In genomic region chr6:42396720-42397119, GRCh38 we compare ENCODE assay signal across 19 cellular contexts. TPM values are rescaled to one million over a fixed set of nuclear protein-coding genes. Genes with fewer than 3 reads are reported as not detected.
DNase-seq lines count a peak whose midpoint lies in the region; ATAC-seq and TF ChIP-seq lines count a peak whose summit lies in the region.
"Had no signal": no experiment of that assay in that cellular context is flagged by ENCODE, and none has a peak within 500 bp of the region (broad histone marks: within the 10 kb centered on the region; RNA-seq: fewer than 3 reads in every experiment).

No MANE protein-coding gene starts in this region.

- no peak overlapping the region for H3K4me3 Mint-ChIP-seq in stimulated activated memory B cell treated with anti-CD40 and anti-IgM and Interleukin-4, amounts not matched to agents 10 μg/mL and 1 μg/mL and 100 μg/mL, for 72 hours
- no peak overlapping the region for H3K4me3 Mint-ChIP-seq in immature natural killer cell

- no peak overlapping the region for H3K4me3 ChIP-seq in NB4 (ENCODE audit: low read depth, low read length)
- no peak overlapping the region for H3K4me3 ChIP-seq in choroid plexus epithelial cell (ENCODE audit: low read depth, low read length)
- H3K4me3 ChIP-seq: body of pancreas, lung, thoracic aorta had no signal

- TF ChIP-seq CTCF in NB4 (IDR thresholded peaks at IDR 0.05; ENCODE audit: low read depth, low read length), result peak; percentile 40
- TF ChIP-seq CTCF in choroid plexus epithelial cell (conservative IDR thresholded peaks at IDR 0.05; ENCODE audit: low read depth, low read length), result peak; percentile 8

- no peak for TF ChIP-seq POLR2A in NB4 (IDR thresholded peaks at IDR 0.05; ENCODE audit: extremely low read depth, insufficient read length)

- H3K4me1 Mint-ChIP-seq in stimulated activated memory B cell treated with anti-CD40 and anti-IgM and Interleukin-4, amounts not matched to agents 10 μg/mL and 1 μg/mL and 100 μg/mL, for 72 hours, result peaks cover 27% of the 10 kb centered on the region
- peaks cover 54 to 80% of the 10 kb centered on the region in 2 donors for H3K4me1 Mint-ChIP-seq in immature natural killer cell

- H3K9me3 Mint-ChIP-seq in stimulated activated memory B cell treated with anti-CD40 and anti-IgM and Interleukin-4, amounts not matched to agents 10 μg/mL and 1 μg/mL and 100 μg/mL, for 72 hours, result no peaks in the 10 kb centered on the region
- no peaks in the 10 kb centered on the region for H3K9me3 Mint-ChIP-seq in immature natural killer cell

- no peaks in the 10 kb centered on the region for H3K27me3 Mint-ChIP-seq in stimulated activated memory B cell treated with anti-CD40 and anti-IgM and Interleukin-4, amounts not matched to agents 10 μg/mL and 1 μg/mL and 100 μg/mL, for 72 hours
- peaks cover 0 to 2% (median 0%) of the 10 kb centered on the region in 3 donors for H3K27me3 Mint-ChIP-seq in immature natural killer cell (ENCODE audit: low read depth in 3 of 3)

- DNase-seq in activated effector memory CD4-positive, alpha-beta T cell treated with anti-CD3 and anti-CD28 coated beads, Interleukin-2, amount 50 U/mL, for 16 hours, result peak; percentile 63
- no peak for DNase-seq in activated effector memory CD4-positive, alpha-beta T cell treated with Interleukin-2 at 50 U/mL for 16 hours
- DNase-seq in NB4 (ENCODE audit: low read depth) (peak; percentile 36), choroid plexus epithelial cell (ENCODE audit: low read depth) (no peak), D341Med (ENCODE audit: low spot score) (no peak), glomerular visceral epithelial cell (ENCODE audit: extremely low spot score) (no peak), immature natural killer cell (no peak)
- DNase-seq: activated gamma-delta T cell, body of pancreas, GF-D8, NCI-H2029 treated with DMSO at 0.1 percent for 48 hours, NCI-H526 treated with DMSO at 0.1 percent for 48 hours, retina, RPMI8226, T-helper 1 cell had no signal

- H3K36me3 Mint-ChIP-seq in stimulated activated memory B cell treated with anti-CD40 and anti-IgM and Interleukin-4, amounts not matched to agents 10 μg/mL and 1 μg/mL and 100 μg/mL, for 72 hours, result no peaks in the 10 kb centered on the region
- peaks cover 0 to 4% (median 0%) of the 10 kb centered on the region in 3 donors for H3K36me3 Mint-ChIP-seq in immature natural killer cell

- peak overlapping the region; percentile 5 for H3K27ac Mint-ChIP-seq in stimulated activated memory B cell treated with anti-CD40 and anti-IgM and Interleukin-4, amounts not matched to agents 10 μg/mL and 1 μg/mL and 100 μg/mL, for 72 hours
- H3K27ac Mint-ChIP-seq in immature natural killer cell, result peak overlapping the region in 3 of 6 donors; percentile 11 to 61 (median 48)

- no peak for ATAC-seq in stimulated activated memory B cell treated with anti-CD40 and anti-IgM and Interleukin-4, amounts not matched to agents 10 μg/mL and 1 μg/mL and 100 μg/mL, for 72 hours
- ATAC-seq: activated CD4-positive, CD25-positive, alpha-beta regulatory T cell treated with anti-CD3 and anti-CD28 coated beads, Interleukin-2, amount 50 U/mL, for 24 hours; body of pancreas had no signal

RNA-seq across cellular contexts. Expression of gene TRERF1, which starts 55.0 kb away (rescaled TPM):
- polyA plus RNA-seq in immature natural killer cell, result 1 to 10 TPM; 1.5 to 8.8 (median 2.1) TPM

Comparison
In these comparisons a context has a peak if more than half of its experiments do, and no peak if none do; other contexts are left out.
1. DNase-seq: peak in activated effector memory CD4-positive, alpha-beta T cell treated with anti-CD3 and anti-CD28 coated beads, Interleukin-2, amount 50 U/mL, for 16 hours (single experiment) and NB4 (single experiment); none in activated effector memory CD4-positive, alpha-beta T cell treated with Interleukin-2 at 50 U/mL for 16 hours (single experiment), choroid plexus epithelial cell (single experiment), D341Med (single experiment), glomerular visceral epithelial cell (single experiment) and immature natural killer cell (0 of 3).